ENCODE assay signal across 22 cellular contexts in genomic region chr13:23699271-23699670, GRCh38.
"Had no signal": no experiment of that assay in that cellular context is flagged by ENCODE, and none has a peak within 500 bp of the region (broad histone marks: within the 10 kb centered on the region; RNA-seq: fewer than 3 reads in every experiment).

No MANE protein-coding gene starts in this region.

- DNase-seq: islet precursor cell; left ventricle myocardium inferior; mesendoderm; naive B cell; natural killer cell; ovary; right lobe of liver; stimulated activated CD4-positive, alpha-beta T cell treated with anti-CD3 and anti-CD28 coated beads, Interleukin-12 subunit alpha, Interleukin-12 subunit beta, amount 100 ng/mL, for 4 hours; stimulated activated CD4-positive, alpha-beta T cell treated with anti-CD3 and anti-CD28 coated beads, Interleukin-15, amount 100 ng/mL, for 24 hours; stimulated activated CD4-positive, alpha-beta T cell treated with anti-CD3 and anti-CD28 coated beads, Interleukin-2, amount 100 ng/mL, for 24 hours; stimulated activated CD4-positive, alpha-beta T cell treated with anti-CD3 and anti-CD28 coated beads, Interleukin-4, amount 100 ng/mL, for 1 hour; stimulated activated naive B cell treated with anti-CD40 and anti-IgM and Interleukin-4, amounts not matched to agents 10 μg/mL and 1 μg/mL and 100 μg/mL, for 72 hours; stimulated activated naive CD8-positive, alpha-beta T cell treated with anti-CD3 and anti-CD28 coated beads, Interleukin-15, Interleukin-2, amounts not matched to agents 100 U/mL and 50 U/mL, for 24 hours; stomach; testis; thyroid gland; transverse colon; upper lobe of left lung had no signal

- H3K4me3 ChIP-seq: left ventricle myocardium inferior, lung, ovary, right atrium auricular region, right lobe of liver, skin epidermis, stomach, testis, thyroid gland, transverse colon, upper lobe of left lung, vagina had no signal

- ATAC-seq: natural killer cell; right lobe of liver; stimulated activated naive B cell treated with anti-CD40 and anti-IgM and Interleukin-4, amounts not matched to agents 10 μg/mL and 1 μg/mL and 100 μg/mL, for 72 hours; stimulated activated naive CD8-positive, alpha-beta T cell treated with anti-CD3 and anti-CD28 coated beads, Interleukin-15, Interleukin-2, amounts not matched to agents 100 U/mL and 50 U/mL, for 24 hours had no signal
